In genomic region chr18:37341473-37342086, GRCh38 we compare ENCODE assay signal across 24 cellular contexts.
"Had no signal": no experiment of that assay in that cellular context is flagged by ENCODE, and none has a peak within 500 bp of the region (broad histone marks: within the 10 kb centered on the region; RNA-seq: fewer than 3 reads in every experiment).

No MANE protein-coding gene starts in this region.

- H3K27ac ChIP-seq: Peyer's patch, RWPE1, SJSA1 had no signal

- H3K27me3 ChIP-seq: Peyer's patch, SJSA1 had no signal

- H3K4me3 ChIP-seq: MG63, Peyer's patch, SJSA1 had no signal

- H3K9me3 ChIP-seq: MG63, Peyer's patch, SJSA1 had no signal

- DNase-seq: activated CD4-positive, alpha-beta T cell treated with anti-CD3 and anti-CD28 coated beads for 4 hours; activated CD8-positive, alpha-beta memory T cell treated with anti-CD3 and anti-CD28 coated beads, Interleukin-2, amount 50 U/mL, for 4 hours; activated CD8-positive, alpha-beta T cell treated with anti-CD3 and anti-CD28 coated beads for 36 hours; activated gamma-delta T cell treated with Interleukin-2 at 50 U/mL for 16 hours; activated naive CD4-positive, alpha-beta T cell treated with anti-CD3 and anti-CD28 coated beads, Interleukin-2, amount 10 ng/mL, durations not matched to agents 7 days and 5 days; activated naive CD8-positive, alpha-beta T cell treated with anti-CD3 and anti-CD28 coated beads for 36 hours; activated T-cell treated with anti-CD3 and anti-CD28 coated beads, Interleukin-2, amount 50 U/mL, for 72 hours; cerebellar nuclear complex; NCI-H1105; NCI-H1436; NCI-H187 treated with DMSO at 0.1 percent for 48 hours; NCI-H2081 treated with DMSO at 0.1 percent for 48 hours; NCI-H2171; NCI-H2227 treated with DMSO at 0.1 percent for 48 hours; NCI-H446 treated with DMSO at 0.1 percent for 48 hours; NCI-H82; Peyer's patch; Right ventricle myocardium superior; SW 1271 had no signal

- H3K36me3 ChIP-seq: MG63, Peyer's patch, SJSA1 had no signal

- ATAC-seq: activated CD4-positive, CD25-positive, alpha-beta regulatory T cell treated with anti-CD3 and anti-CD28 coated beads, Interleukin-2, amount 50 U/mL, for 24 hours; activated CD8-positive, alpha-beta T cell treated with anti-CD3 and anti-CD28 coated beads for 36 hours; activated T-cell treated with anti-CD3 and anti-CD28 coated beads, Interleukin-2, amount 50 U/mL, for 72 hours; SK-N-SH treated with all-trans-retinoic acid at 6 μM for 48 hours had no signal

- H3K4me1 ChIP-seq: Peyer's patch, SJSA1 had no signal
